In the genomic region with DNA sequence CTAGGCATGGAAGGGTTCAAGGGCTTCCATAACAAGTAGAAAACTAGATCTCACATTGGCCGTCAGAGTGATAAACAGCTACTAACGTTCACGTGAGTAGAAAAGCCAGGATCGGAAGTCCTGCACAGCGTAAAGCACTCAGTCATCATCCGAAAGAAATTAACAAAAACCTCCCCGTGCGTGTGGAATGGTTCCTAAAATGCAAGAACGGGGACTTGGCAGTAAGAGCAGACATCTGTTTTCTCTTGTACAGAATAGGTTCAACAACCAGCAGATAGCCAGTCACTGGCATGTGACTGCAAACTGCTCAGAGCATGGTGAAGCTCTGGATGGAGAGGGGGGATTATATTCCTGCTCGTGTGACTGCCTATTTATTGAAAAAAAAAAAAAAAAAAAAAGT, we compare ENCODE assay signal across 15 cellular contexts.
DNase-seq lines count a peak whose midpoint lies in the region; ATAC-seq and TF ChIP-seq lines count a peak whose summit lies in the region.
"Had no signal": no experiment of that assay in that cellular context is flagged by ENCODE, and none has a peak within 500 bp of the region (broad histone marks: within the 10 kb centered on the region; RNA-seq: fewer than 3 reads in every experiment).

No MANE protein-coding gene starts in this region.

- no peak for TF ChIP-seq CTCF in breast epithelium (IDR thresholded peaks at IDR 0.05)
- TF ChIP-seq CTCF in MCF 10A (IDR thresholded peaks at IDR 0.05; ENCODE audit: unreplicated experiment) = no peak
- no peak for TF ChIP-seq CTCF in fibroblast of mammary gland (conservative IDR thresholded peaks at IDR 0.05; ENCODE audit: control insufficient read depth, insufficient read depth, low read depth, low read length)

- no peak overlapping the region for H3K4me3 Mint-ChIP-seq in MCF 10A (ENCODE audit: unreplicated experiment)
- H3K4me3 Mint-ChIP-seq: activated T-helper 17 cell treated with anti-CD3 and anti-CD28 coated beads, Interleukin-2, amount 50 U/mL, for 72 hours; T-helper 1 cell treated with Interleukin-12 subunit alpha and Interleukin-12 subunit beta and Interleukin-4 antibody, amounts not matched to agents 30 μg/mL and 1 μg/mL, for 36 hours had no signal

- CTCF ChIA-PET in MCF 10A (lab: Yijun Ruan, JAX) = interaction anchor here (1.1 to 1.7 kb wide), 2 partner anchors 17 to 697 kb away, joined by 3 to 11 read pairs; no protein-coding TSS in a partner anchor

- no peaks in the 10 kb centered on the region for H3K27me3 ChIP-seq in breast epithelium
- no peaks in the 10 kb centered on the region for H3K27me3 ChIP-seq in aorta (ENCODE audit: control insufficient read depth in 1 of 2, insufficient read depth in 2 of 2, low read length in 1 of 2)
- H3K27me3 ChIP-seq: tibial nerve had no signal

- H3K27me3 Mint-ChIP-seq in MCF 10A (ENCODE audit: insufficient read depth, unreplicated experiment) = no peaks in the 10 kb centered on the region
- H3K27me3 Mint-ChIP-seq: activated T-helper 17 cell treated with anti-CD3 and anti-CD28 coated beads, Interleukin-2, amount 50 U/mL, for 72 hours had no signal

- no peak for TF ChIP-seq POLR2A in breast epithelium (IDR thresholded peaks at IDR 0.05)

- H3K36me3 ChIP-seq in breast epithelium (no peaks in the 10 kb centered on the region), aorta (ENCODE audit: control insufficient read depth in 1 of 2, insufficient read depth in 2 of 2, low read length in 1 of 2) (peaks cover 0 to 2% of the 10 kb centered on the region in 2 donors)

- no TSS peak for BruUV-seq in MCF 10A (replicated peaks; lab: Mats Ljungman, UMichigan)

- intact Hi-C loops in breast epithelium (cut with DNase I; ENCODE audit: low total_unique reads) (no loop called here), MCF 10A (cut with micrococcal nuclease) (no loop called here), aorta (cut with DNase I) (no loop called here)

- H3K9me3 Mint-ChIP-seq in MCF 10A (ENCODE audit: unreplicated experiment) = no peaks in the 10 kb centered on the region
- H3K9me3 Mint-ChIP-seq: activated T-helper 17 cell treated with anti-CD3 and anti-CD28 coated beads, Interleukin-2, amount 50 U/mL, for 72 hours; T-helper 1 cell treated with Interleukin-12 subunit alpha and Interleukin-12 subunit beta and Interleukin-4 antibody, amounts not matched to agents 30 μg/mL and 1 μg/mL, for 36 hours had no signal

- peaks cover 45% of the 10 kb centered on the region for H3K36me3 Mint-ChIP-seq in MCF 10A (ENCODE audit: insufficient read depth, unreplicated experiment)

- WGBS in aorta, 2 donors = 8 to 12% methylated on average over 10 of the region's 10 CpGs

- H3K4me1 ChIP-seq in breast epithelium = no peaks in the 10 kb centered on the region
- H3K4me1 ChIP-seq in aorta (ENCODE audit: control insufficient read depth in 1 of 2, insufficient read depth in 2 of 2, low read length in 2 of 2) = peaks cover 8 to 10% of the 10 kb centered on the region in 2 donors

- ATAC-seq in aorta (ENCODE audit: low FRiP score) = peak; percentile 61
- ATAC-seq in GM18502 (IDR thresholded peaks at IDR 0.05; ENCODE audit: poor library complexity, unreplicated experiment) = no peak
- ATAC-seq in HG03175 (IDR thresholded peaks at IDR 0.05; ENCODE audit: unreplicated experiment) = no peak
- ATAC-seq: activated T-helper 17 cell treated with anti-CD3 and anti-CD28 coated beads, Interleukin-2, amount 50 U/mL, for 72 hours had no signal

- POLR2A ChIA-PET in MCF 10A (lab: Yijun Ruan, JAX) = interaction anchor here (0.6 to 1.0 kb wide), 3 partner anchors 10 to 144 kb away, joined by 3 to 5 read pairs (median 3); no protein-coding TSS in a partner anchor

- H3K4me3 ChIP-seq in breast epithelium (no peak overlapping the region), fibroblast of mammary gland (ENCODE audit: control insufficient read depth, low read depth, low read length) (no peak overlapping the region), aorta (ENCODE audit: low read length in 2 of 2) (peak overlapping the region in 1 of 2 donors; percentile 18)
- H3K4me3 ChIP-seq: tibial nerve had no signal

- DNase-seq in breast epithelium (ENCODE audit: low spot score in 2 of 2) (no peak), MCF 10A (ENCODE audit: unreplicated experiment) (no peak), fibroblast of mammary gland (ENCODE audit: low read depth) (peak; percentile 96), myocyte (ENCODE audit: low read depth) (peak; percentile 88), aorta (no peak)
- no peak for DNase-seq in activated CD4-positive, alpha-beta T cell treated with anti-CD3 and anti-CD28 coated beads for 48 hours
- DNase-seq: 8988T, MV-4-11, NCI-H2227 treated with DMSO at 0.1 percent for 48 hours, small intestine had no signal

- H3K9me3 ChIP-seq in breast epithelium (no peaks in the 10 kb centered on the region), aorta (ENCODE audit: control insufficient read depth, low read length) (no peaks in the 10 kb centered on the region)
- H3K9me3 ChIP-seq: tibial nerve had no signal

- peak overlapping the region; percentile 23 to 66 for H3K27ac ChIP-seq in breast epithelium
- H3K27ac ChIP-seq in aorta (ENCODE audit: low read depth in 1 of 2, low read length in 2 of 2) = peak overlapping the region in 1 of 2 donors; percentile 48

- H3K4me1 Mint-ChIP-seq in MCF 10A (ENCODE audit: insufficient read depth, unreplicated experiment) = peaks cover 24% of the 10 kb centered on the region

- H3K27ac Mint-ChIP-seq in MCF 10A (ENCODE audit: low read depth, unreplicated experiment) = no peak overlapping the region
- H3K27ac Mint-ChIP-seq: activated T-helper 17 cell treated with anti-CD3 and anti-CD28 coated beads, Interleukin-2, amount 50 U/mL, for 72 hours; T-helper 1 cell treated with Interleukin-12 subunit alpha and Interleukin-12 subunit beta and Interleukin-4 antibody, amounts not matched to agents 30 μg/mL and 1 μg/mL, for 36 hours had no signal

Comparison
In these comparisons a context has a peak if more than half of its experiments do, and no peak if none do; other contexts are left out.
1. DNase-seq: peak in fibroblast of mammary gland (single experiment) and myocyte (single experiment); none in breast epithelium (0 of 2), MCF 10A (single experiment), aorta (0 of 2) and activated CD4-positive, alpha-beta T cell treated with anti-CD3 and anti-CD28 coated beads for 48 hours (single experiment).